ENCODE assay signal across 16 cellular contexts in genomic region chr5:170656346-170656745, GRCh38.
A peak's percentile ranks its signal among the peaks of the same experiment; 100 is the strongest.
DNase-seq lines count a peak whose midpoint lies in the region; ATAC-seq and TF ChIP-seq lines count a peak whose summit lies in the region.
"Had no signal": no experiment of that assay in that cellular context is flagged by ENCODE, and none has a peak within 500 bp of the region (broad histone marks: within the 10 kb centered on the region; RNA-seq: fewer than 3 reads in every experiment).

No MANE protein-coding gene starts in this region.

- TF ChIP-seq CTCF in cardiac muscle cell (IDR thresholded peaks at IDR 0.05; ENCODE audit: low read depth, low read length) (no peak), osteoblast (IDR thresholded peaks at IDR 0.05; ENCODE audit: extremely low read depth, low read depth, low read length) (no peak), body of pancreas (IDR thresholded peaks at IDR 0.05) (no peak)

- H3K36me3 ChIP-seq in cardiac muscle cell (no peaks in the 10 kb centered on the region), SJCRH30 (no peaks in the 10 kb centered on the region), osteoblast (ENCODE audit: insufficient read depth, low read length) (no peaks in the 10 kb centered on the region), body of pancreas (replicated peaks in 1 of 2; ENCODE audit: insufficient read depth in 1 of 2, low read depth in 2 of 2) (no peaks in the 10 kb centered on the region)
- H3K36me3 ChIP-seq: BLaER1 treated with 17β-estradiol and CSF1 and Interleukin-3, amounts not matched to agents 10 nM and 100 nM had no signal

- DNase-seq in cardiac muscle cell (ENCODE audit: low read depth in 1 of 2, low spot score in 1 of 2) (no peak), Right ventricle myocardium superior (no peak), SJCRH30 (peak; percentile 72 to 77), osteoblast (ENCODE audit: insufficient read length, low spot score, missing footprints) (peak; percentile 1), body of pancreas (no peak)
- DNase-seq: AML-193; Caco-2; Calu3; CD4-positive, alpha-beta T cell; CD8-positive, alpha-beta T cell; DMS79 treated with DMSO at 0.1 percent for 48 hours; GF-D8 had no signal

- H3K79me2 ChIP-seq in osteoblast (ENCODE audit: insufficient read depth, low read length), result no peaks in the 10 kb centered on the region

- H3K4me1 ChIP-seq in cardiac muscle cell (ENCODE audit: low read depth), result peaks cover 9% of the 10 kb centered on the region
- H3K4me1 ChIP-seq in SJCRH30, result peaks cover 8% of the 10 kb centered on the region; the same call in 1 of the 2 replicates
- no peaks in the 10 kb centered on the region for H3K4me1 ChIP-seq in osteoblast (ENCODE audit: insufficient read depth, low read length)
- H3K4me1 ChIP-seq in body of pancreas, result no peaks in the 10 kb centered on the region
- H3K4me1 ChIP-seq: A549, Caco-2 had no signal

- 79 to 81% methylated on average over 3 to 4 of the region's 4 CpGs for WGBS in body of pancreas, 2 donors

- H3K4me3 ChIP-seq in cardiac muscle cell (no peak overlapping the region), SJCRH30 (no peak overlapping the region), osteoblast (ENCODE audit: insufficient read depth, low read length) (no peak overlapping the region), body of pancreas (no peak overlapping the region)
- H3K4me3 ChIP-seq: A549; BLaER1 treated with 17β-estradiol and CSF1 and Interleukin-3, amounts not matched to agents 10 nM and 100 nM had no signal

- no peak overlapping the region for H2AFZ ChIP-seq in osteoblast (ENCODE audit: low read length)

- ATAC-seq in Right ventricle myocardium superior (ENCODE audit: poor library complexity) (no peak), body of pancreas (no peak)
- ATAC-seq: A549; CD8-positive, alpha-beta T cell had no signal

- H3K27ac ChIP-seq in cardiac muscle cell, result peak overlapping the region; percentile 26
- H3K27ac ChIP-seq in SJCRH30, result peak overlapping the region; percentile 39; the same call in 1 of the 2 replicates
- no peak overlapping the region for H3K27ac ChIP-seq in osteoblast (ENCODE audit: low read depth, low read length)
- no peak overlapping the region for H3K27ac ChIP-seq in body of pancreas
- H3K27ac ChIP-seq: 22Rv1; A549; BLaER1 treated with 17β-estradiol and CSF1 and Interleukin-3, amounts not matched to agents 10 nM and 100 nM; C4-2B had no signal

- no peaks in the 10 kb centered on the region for H4K20me1 ChIP-seq in osteoblast (ENCODE audit: insufficient read depth, low read length)
- H4K20me1 ChIP-seq: BLaER1 treated with 17β-estradiol and CSF1 and Interleukin-3, amounts not matched to agents 10 nM and 100 nM had no signal

- no peaks in the 10 kb centered on the region for H3K27me3 ChIP-seq in cardiac muscle cell
- H3K27me3 ChIP-seq in SJCRH30, result no peaks in the 10 kb centered on the region
- peaks cover 6% of the 10 kb centered on the region for H3K27me3 ChIP-seq in osteoblast (ENCODE audit: insufficient read depth, low read length)
- H3K27me3 ChIP-seq in body of pancreas, result no peaks in the 10 kb centered on the region
- H3K27me3 ChIP-seq: BLaER1 treated with 17β-estradiol and CSF1 and Interleukin-3, amounts not matched to agents 10 nM and 100 nM had no signal

- H3K9me3 ChIP-seq in cardiac muscle cell (ENCODE audit: low read depth) (no peaks in the 10 kb centered on the region), SJCRH30 (replicated peaks) (no peaks in the 10 kb centered on the region), osteoblast (ENCODE audit: low read depth, low read length) (no peaks in the 10 kb centered on the region), body of pancreas (no peaks in the 10 kb centered on the region)
- H3K9me3 ChIP-seq: A549; BLaER1 treated with 17β-estradiol and CSF1 and Interleukin-3, amounts not matched to agents 10 nM and 100 nM; Caco-2 had no signal

- TF ChIP-seq POLR2A in body of pancreas (IDR thresholded peaks at IDR 0.05), result no peak

- intact Hi-C loops in Right ventricle myocardium superior (cut with DNase I), result no loop called here
- intact Hi-C loops in body of pancreas (cut with DNase I), result no loop called here

- H3K4me2 ChIP-seq in osteoblast (ENCODE audit: insufficient read depth, low read length), result no peak overlapping the region
- H3K4me2 ChIP-seq: A549; BLaER1 treated with 17β-estradiol and CSF1 and Interleukin-3, amounts not matched to agents 10 nM and 100 nM had no signal

Comparison
In these comparisons a context has a peak if more than half of its experiments do, and no peak if none do; other contexts are left out.
1. DNase-seq: peak in SJCRH30 (2 of 2) and osteoblast (single experiment); none in cardiac muscle cell (0 of 2), Right ventricle myocardium superior (single experiment) and body of pancreas (0 of 4).
2. H3K27ac ChIP-seq: peak in cardiac muscle cell (single experiment) and SJCRH30 (single experiment); none in osteoblast (single experiment) and body of pancreas (0 of 4).